In genomic region chr14:49687942-49688700, GRCh38 we compare ENCODE assay signal across 8 cellular contexts. TPM values are rescaled to one million over a fixed set of nuclear protein-coding genes. Genes with fewer than 3 reads are reported as not detected.
DNase-seq lines count a peak whose midpoint lies in the region; ATAC-seq and TF ChIP-seq lines count a peak whose summit lies in the region.

POLE2 (minus strand) TSS chr14:49688214; CDS start chr14:49688203, 11 bp downstream.

- peak within 1 kb of the TSS; percentile 98 for H3K27ac Mint-ChIP-seq in GM23338

- TF ChIP-seq CTCF in GM23338 (conservative IDR thresholded peaks at IDR 0.05; ENCODE audit: low read depth in 2 of 2), result no peak; a peak in 1 of 4 replicates
- no peak for TF ChIP-seq CTCF in LNCaP clone FGC (IDR thresholded peaks at IDR 0.05; ENCODE audit: control insufficient read depth, extremely low read depth, insufficient read depth)

- H3K36me3 Mint-ChIP-seq in GM23338 (ENCODE audit: low read depth), result peaks cover 17% of the 10 kb centered on the region

- H3K4me1 Mint-ChIP-seq in GM23338, result peaks cover 22% of the 10 kb centered on the region

- peak within 1 kb of the TSS; percentile 87 for H3K4me3 ChIP-seq in GM23338
- peak within 1 kb of the TSS; percentile 58 for H3K4me3 ChIP-seq in LNCaP clone FGC (ENCODE audit: low read depth, low read length)
- peak within 1 kb of the TSS; percentile 79 for H3K4me3 ChIP-seq in SJSA1

- H3K4me1 ChIP-seq in GM23338 (ENCODE audit: insufficient read depth) (peaks cover 29% of the 10 kb centered on the region), SJSA1 (replicated peaks) (peaks cover 17% of the 10 kb centered on the region)

- H3K79me2 ChIP-seq in GM23338 (replicated peaks; ENCODE audit: insufficient read depth), result peaks cover 39% of the 10 kb centered on the region

- H3K36me3 ChIP-seq in GM23338 (ENCODE audit: insufficient read depth), result 0 out of 2 replicates have a peak, but pooled peaks cover 5% of the 10 kb centered on the region
- H3K36me3 ChIP-seq in SJSA1, result peaks cover 4% of the 10 kb centered on the region; the same call in 1 of the 2 replicates

- H2AFZ ChIP-seq in GM23338, result peak within 1 kb of the TSS; percentile 90

- peaks cover 8% of the 10 kb centered on the region for H4K20me1 ChIP-seq in GM23338 (replicated peaks; ENCODE audit: insufficient read depth)

- H3K4me2 ChIP-seq in GM23338, result peak within 1 kb of the TSS; percentile 81

- H3K9me3 ChIP-seq in SJSA1 (replicated peaks), result no peaks in the 10 kb centered on the region

- H3K27me3 ChIP-seq in GM23338 (ENCODE audit: insufficient read depth) (peaks cover 25% of the 10 kb centered on the region), SJSA1 (replicated peaks) (no peaks in the 10 kb centered on the region)

- H3K4me3 Mint-ChIP-seq in GM23338, result peak within 1 kb of the TSS; percentile 91

- H3K27ac ChIP-seq in GM23338 (ENCODE audit: low read depth) (peak within 1 kb of the TSS; percentile 85), SJSA1 (peak within 1 kb of the TSS; percentile 72)

- H3K9me3 Mint-ChIP-seq in GM23338, result no peaks in the 10 kb centered on the region

- no peaks in the 10 kb centered on the region for H3K9me2 ChIP-seq in GM23338 (ENCODE audit: insufficient read depth)

- peaks cover 21% of the 10 kb centered on the region for H3F3A ChIP-seq in GM23338 (replicated peaks; ENCODE audit: low read depth)

- peaks cover 17% of the 10 kb centered on the region for H3K27me3 Mint-ChIP-seq in GM23338 (ENCODE audit: insufficient read depth, low read depth, poor library complexity)

- DNase-seq in ELR (ENCODE audit: low read depth), result peak; percentile 82
- peak; percentile 91 for DNase-seq in GM23338 (ENCODE audit: low spot score)
- DNase-seq in LNCaP clone FGC (ENCODE audit: low read depth), result peak; percentile 1
- peak; percentile 69 to 74 for DNase-seq in SJSA1 (ENCODE audit: low read depth in 1 of 2, low spot score in 2 of 2)
- peak; percentile 81 for DNase-seq in activated naive CD4-positive, alpha-beta T cell treated with Interleukin-2 at 50 U/mL for 16 hours
- DNase-seq in germinal center (ENCODE audit: low spot score), result peak; percentile 77
- DNase-seq in nucleus accumbens (lab: John Stamatoyannopoulos, UW), result peak in 52 of 56 donors; percentile 5 to 75 (median 51)
- peak; percentile 73 for DNase-seq in superior temporal gyrus (ENCODE audit: extremely low spot score)

- ATAC-seq in GM23338, result peak; percentile 93

TF ChIP-seq in GM23338, 12 proteins besides CTCF, POLR2A, EP300 and RAD21:
- TF ChIP-seq EZH2 (IDR thresholded peaks at IDR 0.05; ENCODE audit: low read depth, unreplicated experiment) (no peak), ETS1 (IDR thresholded peaks at IDR 0.05) (peak; percentile 30; the same call in 1 of the 2 replicates), POLR2AphosphoS5 (IDR thresholded peaks at IDR 0.05; ENCODE audit: low read depth) (peak; percentile 83)

RNA-seq across cellular contexts. Expression of gene POLE2, which starts in this region (rescaled TPM):
- total RNA-seq in GM23338 (2014; rRNA removed; shearing (Covaris generic)), result 53.3 and 76.5 TPM in 2 replicates
- polyA plus RNA-seq in GM23338 (2016; fragmentation: Nextera tagmentation; extraction: Ambion mirVana), result 37.9 and 41.9 TPM in 2 replicates
- total RNA-seq in SJSA1 (2014; rRNA removed; shearing (Covaris generic)), result 16.0 and 26.1 TPM in 2 replicates

Comparison
In these comparisons a context has a peak if more than half of its experiments do, and no peak if none do; other contexts are left out.
1. Peak in every context shown above with its lines: DNase-seq, ATAC-seq, H3K4me3 ChIP-seq and H3K27ac ChIP-seq.
2. DNase-seq: peak in every context shown above with its lines; median percentile 91 in GM23338; 82 in ELR; 81 in activated naive CD4-positive, alpha-beta T cell treated with Interleukin-2 at 50 U/mL for 16 hours; 77 in germinal center; 73 in superior temporal gyrus; 72 in SJSA1; 51 in nucleus accumbens; 1 in LNCaP clone FGC.